26 cellular contexts compared by ENCODE assay signal in genomic region chr6:85455627-85456026, GRCh38. TPM values are rescaled to one million over a fixed set of nuclear protein-coding genes. Genes with fewer than 3 reads are reported as not detected.
A peak's percentile ranks its signal among the peaks of the same experiment; 100 is the strongest.
DNase-seq lines count a peak whose midpoint lies in the region; ATAC-seq and TF ChIP-seq lines count a peak whose summit lies in the region.
"Had no signal": no experiment of that assay in that cellular context is flagged by ENCODE, and none has a peak within 500 bp of the region (broad histone marks: within the 10 kb centered on the region; RNA-seq: fewer than 3 reads in every experiment).

No MANE protein-coding gene starts in this region.

- no peak overlapping the region for H4K8ac ChIP-seq in mesenchymal stem cell (ENCODE audit: low read length)

- no peak for ATAC-seq in stimulated activated naive CD8-positive, alpha-beta T cell treated with anti-CD3 and anti-CD28 coated beads, Interleukin-15, Interleukin-2, amounts not matched to agents 100 U/mL and 50 U/mL, for 24 hours
- ATAC-seq in HG03196 (IDR thresholded peaks at IDR 0.05; ENCODE audit: unreplicated experiment) = no peak
- no peak for ATAC-seq in HG02973 (IDR thresholded peaks at IDR 0.05; ENCODE audit: unreplicated experiment)
- ATAC-seq in HG02970 (IDR thresholded peaks at IDR 0.05; ENCODE audit: low FRiP score, unreplicated experiment) = no peak
- ATAC-seq: activated CD4-positive, alpha-beta T cell treated with anti-CD3 and anti-CD28 coated beads for 36 hours; activated CD8-positive, alpha-beta memory T cell treated with anti-CD3 and anti-CD28 coated beads, Interleukin-2, amount 10 ng/mL, durations not matched to agents 7 days and 5 days; gastroesophageal sphincter; left lobe of liver had no signal

- H3K79me1 ChIP-seq in mesenchymal stem cell (replicated peaks; ENCODE audit: low read length, poor library complexity, severe bottlenecking) = no peaks in the 10 kb centered on the region

- H3K4me1 ChIP-seq in SK-N-SH (ENCODE audit: control insufficient read depth in 1 of 2, insufficient read depth in 2 of 2, low read depth in 1 of 2, low read length in 1 of 2) (peaks cover 8 to 49% of the 10 kb centered on the region in 2 experiments), mesenchymal stem cell (ENCODE audit: control insufficient read depth, insufficient read depth, low read depth, low read length) (peaks cover 25% of the 10 kb centered on the region), Peyer's patch (peaks cover 0 to 23% (median 5%) of the 10 kb centered on the region in 4 donors)
- H3K4me1 ChIP-seq: HAP-1 had no signal

- H3K4ac ChIP-seq in mesenchymal stem cell (ENCODE audit: low read depth in 1 of 2, low read length in 2 of 2) = no peak overlapping the region

- POLR2A ChIA-PET in SK-N-SH (lab: Yijun Ruan, JAX) = no interaction called here

- DNase-seq in stimulated activated naive CD8-positive, alpha-beta T cell treated with anti-CD3 and anti-CD28 coated beads, Interleukin-15, Interleukin-2, amounts not matched to agents 100 U/mL and 50 U/mL, for 24 hours = no peak
- DNase-seq in SK-N-SH = no peak
- DNase-seq in mesenchymal stem cell = no peak
- no peak for DNase-seq in Peyer's patch
- DNase-seq: activated CD4-positive, alpha-beta T cell treated with anti-CD3 and anti-CD28 coated beads for 36 hours; activated CD8-positive, alpha-beta memory T cell treated with anti-CD3 and anti-CD28 coated beads, Interleukin-2, amount 10 ng/mL, durations not matched to agents 7 days and 5 days; central memory CD4-positive, alpha-beta T cell; dermis blood vessel endothelial cell; DMS79; GF-D8; hippocampal formation; KBM-7; MG63; NCI-H1436 treated with DMSO at 0.1 percent for 48 hours; NCI-H748 treated with DMSO at 0.1 percent for 48 hours had no signal

- no peak overlapping the region for H3K18ac ChIP-seq in mesenchymal stem cell (ENCODE audit: low read depth in 1 of 2, low read length in 2 of 2)

- H3K79me2 ChIP-seq in SK-N-SH (ENCODE audit: insufficient read depth) = peaks cover 97% of the 10 kb centered on the region

- no peaks in the 10 kb centered on the region for H3K27me3 ChIP-seq in SK-N-SH (ENCODE audit: insufficient read depth)
- H3K27me3 ChIP-seq in mesenchymal stem cell (ENCODE audit: control insufficient read depth in 1 of 2, insufficient read depth in 1 of 2, low read length in 2 of 2) = no peaks in the 10 kb centered on the region
- no peaks in the 10 kb centered on the region for H3K27me3 ChIP-seq in Peyer's patch
- H3K27me3 ChIP-seq: BLaER1 treated with 17β-estradiol and CSF1 and Interleukin-3, amounts not matched to agents 10 nM and 100 nM; MG63 had no signal

- H3K9me3 Mint-ChIP-seq in stimulated activated naive CD8-positive, alpha-beta T cell treated with anti-CD3 and anti-CD28 coated beads, Interleukin-15, Interleukin-2, amounts not matched to agents 100 ng/mL and 50 ng/mL, for 24 hours = no peaks in the 10 kb centered on the region
- H3K9me3 Mint-ChIP-seq: type B pancreatic cell had no signal

- peak overlapping the region in 1 of 2 experiments; percentile 87; a peak in 2 of 4 replicates for H3K4me3 ChIP-seq in SK-N-SH (ENCODE audit: low read depth in 2 of 2, low read length in 1 of 2)
- peak overlapping the region in 1 of 2 experiments; percentile 99 for H3K4me3 ChIP-seq in mesenchymal stem cell (ENCODE audit: insufficient read depth in 1 of 2, low read depth in 1 of 2, low read length in 2 of 2)
- H3K4me3 ChIP-seq in Peyer's patch = no peak overlapping the region
- H3K4me3 ChIP-seq: BLaER1 treated with 17β-estradiol and CSF1 and Interleukin-3, amounts not matched to agents 10 nM and 100 nM; gastroesophageal sphincter; HAP-1; MG63; skin epidermis had no signal

- peaks cover 27% of the 10 kb centered on the region for H3K36me3 Mint-ChIP-seq in stimulated activated naive CD8-positive, alpha-beta T cell treated with anti-CD3 and anti-CD28 coated beads, Interleukin-15, Interleukin-2, amounts not matched to agents 100 ng/mL and 50 ng/mL, for 24 hours (ENCODE audit: low read depth)
- H3K36me3 Mint-ChIP-seq: type B pancreatic cell had no signal

- no peak for TF ChIP-seq EP300 in SK-N-SH (IDR thresholded peaks at IDR 0.05; ENCODE audit: borderline replicate concordance in 1 of 2, low read depth in 1 of 2, low read length in 1 of 2)

- no peak overlapping the region for H2BK15ac ChIP-seq in mesenchymal stem cell (ENCODE audit: low read depth, poor library complexity, severe bottlenecking)

- TF ChIP-seq RAD21 in SK-N-SH (IDR thresholded peaks at IDR 0.05; ENCODE audit: low read length) = no peak

- CTCF ChIA-PET in SK-N-SH (lab: Yijun Ruan, JAX) = interaction anchor here (0.7 to 1.8 kb wide), 5 partner anchors 12 to 133 kb away, joined by 3 to 9 read pairs (median 3); no protein-coding TSS in a partner anchor

- peak overlapping the region; percentile 21 for H3K4me3 Mint-ChIP-seq in stimulated activated naive CD8-positive, alpha-beta T cell treated with anti-CD3 and anti-CD28 coated beads, Interleukin-15, Interleukin-2, amounts not matched to agents 100 ng/mL and 50 ng/mL, for 24 hours
- H3K4me3 Mint-ChIP-seq: activated CD4-positive, alpha-beta T cell treated with anti-CD3 and anti-CD28 coated beads for 36 hours; activated CD8-positive, alpha-beta memory T cell treated with anti-CD3 and anti-CD28 coated beads, Interleukin-2, amount 10 ng/mL, durations not matched to agents 7 days and 5 days; type B pancreatic cell had no signal

- no peak overlapping the region for H4K91ac ChIP-seq in mesenchymal stem cell (ENCODE audit: low read length)

- no peak overlapping the region for H2BK5ac ChIP-seq in mesenchymal stem cell (ENCODE audit: low read depth, low read length, poor library complexity, severe bottlenecking)

- peaks cover 9% of the 10 kb centered on the region for H3K27me3 Mint-ChIP-seq in stimulated activated naive CD8-positive, alpha-beta T cell treated with anti-CD3 and anti-CD28 coated beads, Interleukin-15, Interleukin-2, amounts not matched to agents 100 ng/mL and 50 ng/mL, for 24 hours

- H3F3A ChIP-seq in SK-N-SH (replicated peaks; ENCODE audit: insufficient read depth) = peaks cover 81% of the 10 kb centered on the region

- H3K9ac ChIP-seq in SK-N-SH (no peak overlapping the region), mesenchymal stem cell (ENCODE audit: low read length) (peak overlapping the region; percentile 17)
- H3K9ac ChIP-seq: BLaER1 treated with 17β-estradiol and CSF1 and Interleukin-3, amounts not matched to agents 10 nM and 100 nM had no signal

- H3K36me3 ChIP-seq in SK-N-SH (replicated peaks in 1 of 2; ENCODE audit: control insufficient read depth in 1 of 2, insufficient read depth in 2 of 2, low read length in 1 of 2) (peaks cover 17 to 38% of the 10 kb centered on the region in 2 experiments), mesenchymal stem cell (ENCODE audit: control insufficient read depth in 1 of 2, insufficient read depth in 2 of 2, low read depth in 1 of 2, low read length in 2 of 2) (peaks cover 4 to 78% of the 10 kb centered on the region in 2 experiments), Peyer's patch (no peaks in the 10 kb centered on the region)
- H3K36me3 ChIP-seq: BLaER1 treated with 17β-estradiol and CSF1 and Interleukin-3, amounts not matched to agents 10 nM and 100 nM; gastroesophageal sphincter; HAP-1; neutrophil had no signal

- H3K4me1 Mint-ChIP-seq in stimulated activated naive CD8-positive, alpha-beta T cell treated with anti-CD3 and anti-CD28 coated beads, Interleukin-15, Interleukin-2, amounts not matched to agents 100 ng/mL and 50 ng/mL, for 24 hours (ENCODE audit: low read depth) = peaks cover 96% of the 10 kb centered on the region

- no peak overlapping the region for H2BK12ac ChIP-seq in mesenchymal stem cell (ENCODE audit: low read length in 2 of 2)

- H2AFZ ChIP-seq in SK-N-SH (ENCODE audit: low read depth) (no peak overlapping the region), mesenchymal stem cell (ENCODE audit: low read depth, low read length) (no peak overlapping the region)

- H2AK5ac ChIP-seq in mesenchymal stem cell (ENCODE audit: low read length, severe bottlenecking) = peak overlapping the region; percentile 35

- H3K9me3 ChIP-seq in SK-N-SH (no peaks in the 10 kb centered on the region), mesenchymal stem cell (ENCODE audit: control insufficient read depth, low read length) (no peaks in the 10 kb centered on the region), Peyer's patch (no peaks in the 10 kb centered on the region)
- H3K9me3 ChIP-seq: BLaER1 treated with 17β-estradiol and CSF1 and Interleukin-3, amounts not matched to agents 10 nM and 100 nM; gastroesophageal sphincter; HAP-1; MG63; neutrophil had no signal

- 6% methylated on average over 2 of the region's 2 CpGs for WGBS in SK-N-SH (ENCODE audit: low lambda C conversion rate)
- no CpG with 5 or more reads among the region's 2 CpGs for WGBS in mesenchymal stem cell

- H3K27ac Mint-ChIP-seq in stimulated activated naive CD8-positive, alpha-beta T cell treated with anti-CD3 and anti-CD28 coated beads, Interleukin-15, Interleukin-2, amounts not matched to agents 100 ng/mL and 50 ng/mL, for 24 hours = peak overlapping the region; percentile 76
- H3K27ac Mint-ChIP-seq: activated CD4-positive, alpha-beta T cell treated with anti-CD3 and anti-CD28 coated beads for 36 hours; activated CD8-positive, alpha-beta memory T cell treated with anti-CD3 and anti-CD28 coated beads, Interleukin-2, amount 10 ng/mL, durations not matched to agents 7 days and 5 days; type B pancreatic cell had no signal

- TF ChIP-seq CTCF in SK-N-SH (IDR thresholded peaks at IDR 0.05) = no peak
- TF ChIP-seq CTCF in Peyer's patch (IDR thresholded peaks at IDR 0.05) = no peak

- no peak overlapping the region for H3K23ac ChIP-seq in mesenchymal stem cell (ENCODE audit: low read length in 2 of 2)

- H4K20me1 ChIP-seq in SK-N-SH (ENCODE audit: insufficient read depth) = peaks cover 20% of the 10 kb centered on the region; the same call in 1 of the 2 replicates
- H4K20me1 ChIP-seq: BLaER1 treated with 17β-estradiol and CSF1 and Interleukin-3, amounts not matched to agents 10 nM and 100 nM had no signal

- no peak overlapping the region for H2BK120ac ChIP-seq in mesenchymal stem cell (ENCODE audit: low read depth, low read length)

- TF ChIP-seq POLR2A in Peyer's patch (IDR thresholded peaks at IDR 0.05) = no peak

- H3K14ac ChIP-seq in mesenchymal stem cell (ENCODE audit: low read length in 2 of 2) = no peak overlapping the region

- H3K27ac ChIP-seq in SK-N-SH (ENCODE audit: low read depth in 2 of 2, low read length in 1 of 2) (peak overlapping the region; percentile 25 to 100; a peak in 3 of 4 replicates), mesenchymal stem cell (ENCODE audit: low read length, poor library complexity, severe bottlenecking) (peak overlapping the region; percentile 36), Peyer's patch (no peak overlapping the region)
- H3K27ac ChIP-seq: BLaER1 treated with 17β-estradiol and CSF1 and Interleukin-3, amounts not matched to agents 10 nM and 100 nM; neutrophil; skin epidermis had no signal

- H3K4me2 ChIP-seq in SK-N-SH (peak overlapping the region; percentile 92), mesenchymal stem cell (ENCODE audit: low read length, poor library complexity, severe bottlenecking) (no peak overlapping the region)

- H3K9me2 ChIP-seq in SK-N-SH = no peaks in the 10 kb centered on the region

RNA-seq across cellular contexts. Expression of gene NT5E, which starts 5.7 kb away (rescaled TPM):
- 443 and 528 TPM in 2 replicates for polyA plus RNA-seq in SK-N-SH (2012; rRNA removed)
- polyA plus RNA-seq in SK-N-SH (2012; cell fraction: cytosol; rRNA removed) = 569 and 615 TPM in 2 replicates
- polyA plus RNA-seq in SK-N-SH (2012; cell fraction: nucleus; rRNA removed) = 256 and 330 TPM in 2 replicates
- polyA plus RNA-seq in mesenchymal stem cell (2013, experiment 1 of 2) = 234 TPM
- 238 TPM for polyA plus RNA-seq in mesenchymal stem cell (2013, experiment 2 of 2)
- total RNA-seq in Peyer's patch = 10 to 100 TPM; 14.7 to 40.6 (median 22.7) TPM

Comparison
In these comparisons a context has a peak if more than half of its experiments do, and no peak if none do; other contexts are left out.
1. H3K27ac ChIP-seq: peak in SK-N-SH (2 of 2) and mesenchymal stem cell (single experiment); none in Peyer's patch (0 of 4).